Comparison of ENCODE assay signal across 8 cellular contexts in genomic region chr4:140154572-140154891, GRCh38. TPM values are rescaled to one million over a fixed set of nuclear protein-coding genes. Genes with fewer than 3 reads are reported as not detected.
DNase-seq lines count a peak whose midpoint lies in the region; ATAC-seq and TF ChIP-seq lines count a peak whose summit lies in the region.

No MANE protein-coding gene starts in this region.

- H3K9me3 Mint-ChIP-seq in mesothelial cell of epicardium = no peaks in the 10 kb centered on the region

- no peak for ATAC-seq in HG03439 (IDR thresholded peaks at IDR 0.05; ENCODE audit: unreplicated experiment)

- intact Hi-C loops in cardiac septum (cut with DNase I) = loop anchor here (1.0 to 5.0 kb wide), 6 partner anchors 83 to 337 kb away; no protein-coding TSS in a partner anchor
- intact Hi-C loops in vagina (cut with DNase I) = loop anchor here (2.0 to 10.0 kb wide), 3 partner anchors 98 to 417 kb away; no protein-coding TSS in a partner anchor

- peak overlapping the region; percentile 98 for H3K27ac Mint-ChIP-seq in mesothelial cell of epicardium

- in situ Hi-C loops in brain microvascular endothelial cell (cut with HindIII; ENCODE audit: low pct_ligation_motif_present, low sequenced_read_pairs) = loop anchor here (10.0 kb wide), 1 partner anchor 90 kb away; no protein-coding TSS in a partner anchor

- no peaks in the 10 kb centered on the region for H3K27me3 Mint-ChIP-seq in mesothelial cell of epicardium (ENCODE audit: low read depth)

- peak overlapping the region; percentile 97 to 99 for H3K27ac ChIP-seq in right atrium auricular region
- peak overlapping the region; percentile 84 for H3K27ac ChIP-seq in brain microvascular endothelial cell
- H3K27ac ChIP-seq in vagina = peak overlapping the region; percentile 94

- peaks cover 37% of the 10 kb centered on the region for H3K4me1 Mint-ChIP-seq in mesothelial cell of epicardium

- no peak for TF ChIP-seq POLR2A in vagina (IDR thresholded peaks at IDR 0.05)

- H3K4me1 ChIP-seq in right atrium auricular region (peaks cover 0 to 5% of the 10 kb centered on the region in 2 donors), vagina (peaks cover 7% of the 10 kb centered on the region)

- no peaks in the 10 kb centered on the region for H3K36me3 Mint-ChIP-seq in mesothelial cell of epicardium

- no peak for DNase-seq in right atrium auricular region (ENCODE audit: low spot score)
- no peak for DNase-seq in cardiac septum (ENCODE audit: low spot score)
- DNase-seq in brain microvascular endothelial cell = no peak
- no peak for DNase-seq in mesothelial cell of epicardium (ENCODE audit: low spot score in 2 of 2, unreplicated experiment in 2 of 2)
- DNase-seq in vagina (ENCODE audit: extremely low spot score in 2 of 2) = no peak
- no peak for DNase-seq in NCI-H2029 treated with DMSO at 0.1 percent for 48 hours (lab: John Stamatoyannopoulos, UW)
- DNase-seq in NCI-H524 (lab: John Stamatoyannopoulos, UW) = no peak

- H3K9me3 ChIP-seq in right atrium auricular region = no peaks in the 10 kb centered on the region
- H3K9me3 ChIP-seq in vagina = no peaks in the 10 kb centered on the region

- TF ChIP-seq CTCF in right atrium auricular region (IDR thresholded peaks at IDR 0.05) (no peak), brain microvascular endothelial cell (IDR thresholded peaks at IDR 0.05; ENCODE audit: low read depth, low read length, missing control alignments) (no peak), mesothelial cell of epicardium (IDR thresholded peaks at IDR 0.05; ENCODE audit: unreplicated experiment) (no peak), vagina (IDR thresholded peaks at IDR 0.05) (no peak)

- H3K27me3 ChIP-seq in right atrium auricular region = no peaks in the 10 kb centered on the region
- H3K27me3 ChIP-seq in brain microvascular endothelial cell (replicated peaks) = no peaks in the 10 kb centered on the region
- H3K27me3 ChIP-seq in vagina = no peaks in the 10 kb centered on the region

- H3K4me3 ChIP-seq in right atrium auricular region (peak overlapping the region; percentile 75 to 89), brain microvascular endothelial cell (ENCODE audit: low read depth, low read length) (peak overlapping the region; percentile 81), vagina (peak overlapping the region; percentile 72 to 73)

- H3K36me3 ChIP-seq in right atrium auricular region (no peaks in the 10 kb centered on the region), brain microvascular endothelial cell (replicated peaks) (no peaks in the 10 kb centered on the region), vagina (no peaks in the 10 kb centered on the region)

- H3K4me3 Mint-ChIP-seq in mesothelial cell of epicardium = peak overlapping the region; percentile 95

RNA-seq across cellular contexts. Expression of gene MAML3, which starts 0.5 kb away (rescaled TPM):
- total RNA-seq in right atrium auricular region (1 to 10 TPM; 2.6 to 5.8 TPM), cardiac septum (4.1 TPM), mesothelial cell of epicardium (24.8 to 26.9 TPM (median 26.0 TPM) in 3 replicates), vagina (16.2 TPM)
